ENCODE assay signal across 1 cellular context in genomic region chr4:146062325-146062715, GRCh38.
TF ChIP-seq lines count a peak whose summit lies in the region.

No MANE protein-coding gene starts in this region.

TF ChIP-seq in H1, 55 proteins besides CTCF, POLR2A, EP300 and RAD21 (continued from another document):
- no peak for TF ChIP-seq CHD7 (IDR thresholded peaks at IDR 0.05; ENCODE audit: insufficient replicate concordance, low read length)
- no peak for TF ChIP-seq SAP30 (IDR thresholded peaks at IDR 0.05; ENCODE audit: insufficient read depth, insufficient replicate concordance, low read length)
- TF ChIP-seq KDM4A (IDR thresholded peaks at IDR 0.05; ENCODE audit: low read depth, low read length, severe bottlenecking): no peak
- no peak for TF ChIP-seq RFX5 (IDR thresholded peaks at IDR 0.05; ENCODE audit: borderline replicate concordance, low read depth, low read length)
- TF ChIP-seq RNF2 (IDR thresholded peaks at IDR 0.05; ENCODE audit: borderline replicate concordance, low read depth, low read length, missing control alignments, poor library complexity, severe bottlenecking): no peak
- TF ChIP-seq MAFK (IDR thresholded peaks at IDR 0.05; ENCODE audit: low read depth, low read length): no peak
- no peak for TF ChIP-seq SP1 (IDR thresholded peaks at IDR 0.05; ENCODE audit: low read depth, low read length)
- TF ChIP-seq GTF2F1 (IDR thresholded peaks at IDR 0.05; ENCODE audit: borderline replicate concordance, low read depth, low read length): no peak
- TF ChIP-seq POLR2AphosphoS5 (IDR thresholded peaks at IDR 0.05; ENCODE audit: low read depth, low read length): no peak
- no peak for TF ChIP-seq BCL11A (IDR thresholded peaks at IDR 0.05; ENCODE audit: low read depth in 2 of 2, low read length in 2 of 2)
- TF ChIP-seq RXRA (IDR thresholded peaks at IDR 0.05; ENCODE audit: insufficient read depth, low read depth, low read length): no peak
